10 cellular contexts compared by ENCODE assay signal in genomic region chr5:120055858-120056257, GRCh38.
DNase-seq lines count a peak whose midpoint lies in the region; TF ChIP-seq lines count a peak whose summit lies in the region.
"Had no signal": no experiment of that assay in that cellular context is flagged by ENCODE, and none has a peak within 500 bp of the region (broad histone marks: within the 10 kb centered on the region; RNA-seq: fewer than 3 reads in every experiment).

No MANE protein-coding gene starts in this region.

- no peak overlapping the region for H3K4me3 Mint-ChIP-seq in HFFc6
- no peak overlapping the region for H3K4me3 Mint-ChIP-seq in activated naive CD8-positive, alpha-beta T cell treated with anti-CD3 and anti-CD28 coated beads for 36 hours
- H3K4me3 Mint-ChIP-seq in activated CD4-positive, alpha-beta memory T cell treated with anti-CD3 and anti-CD28 coated beads for 36 hours = no peak overlapping the region

- H3K27me3 ChIP-seq in vagina = no peaks in the 10 kb centered on the region
- H3K27me3 ChIP-seq: SJSA1 had no signal

- no peaks in the 10 kb centered on the region for H3K4me1 ChIP-seq in vagina
- H3K4me1 ChIP-seq: SJSA1 had no signal

- H3K27ac ChIP-seq in vagina = no peak overlapping the region
- H3K27ac ChIP-seq: SJSA1 had no signal

- H3K36me3 Mint-ChIP-seq in HFFc6 (ENCODE audit: low read depth) = no peaks in the 10 kb centered on the region
- no peaks in the 10 kb centered on the region for H3K36me3 Mint-ChIP-seq in activated naive CD8-positive, alpha-beta T cell treated with anti-CD3 and anti-CD28 coated beads for 36 hours
- H3K36me3 Mint-ChIP-seq in activated CD4-positive, alpha-beta memory T cell treated with anti-CD3 and anti-CD28 coated beads for 36 hours = no peaks in the 10 kb centered on the region
- H3K36me3 Mint-ChIP-seq: activated naive CD4-positive, alpha-beta T cell treated with anti-CD3 and anti-CD28 coated beads, Interleukin-2, amount 50 U/mL, for 72 hours had no signal

- intact Hi-C loops in vagina (cut with DNase I) = no loop called here
- intact Hi-C loops in activated CD4-positive, alpha-beta memory T cell treated with anti-CD3 and anti-CD28 coated beads for 36 hours (cut with micrococcal nuclease) = no loop called here

- H3K9me3 ChIP-seq in vagina = no peaks in the 10 kb centered on the region
- H3K9me3 ChIP-seq: SJSA1 had no signal

- no peaks in the 10 kb centered on the region for H3K36me3 ChIP-seq in vagina
- H3K36me3 ChIP-seq: SJSA1 had no signal

- CTCF ChIA-PET in activated CD4-positive, alpha-beta memory T cell treated with anti-CD3 and anti-CD28 coated beads for 36 hours (lab: Charles Lee) = no interaction called here

- H3K4me1 Mint-ChIP-seq in HFFc6 (ENCODE audit: low read depth) = peaks cover 21% of the 10 kb centered on the region
- H3K4me1 Mint-ChIP-seq in activated naive CD8-positive, alpha-beta T cell treated with anti-CD3 and anti-CD28 coated beads for 36 hours = no peaks in the 10 kb centered on the region
- H3K4me1 Mint-ChIP-seq in activated CD4-positive, alpha-beta memory T cell treated with anti-CD3 and anti-CD28 coated beads for 36 hours (ENCODE audit: low read depth) = no peaks in the 10 kb centered on the region

- TF ChIP-seq CTCF in AG09319 (IDR thresholded peaks at IDR 0.05; ENCODE audit: low read depth, low read length) (peak; percentile 64), HFFc6 (IDR thresholded peaks at IDR 0.05) (peak; percentile 71), vagina (IDR thresholded peaks at IDR 0.05) (no peak)

- peak; percentile 46 for DNase-seq in AG09319 (ENCODE audit: extremely low read depth, low read depth)
- DNase-seq in HFFc6 = peak; percentile 70
- peak; percentile 73 for DNase-seq in amniotic epithelial cell (ENCODE audit: low read depth)
- DNase-seq in iris pigment epithelial cell (ENCODE audit: low read depth) = peak; percentile 74
- no peak for DNase-seq in activated naive CD8-positive, alpha-beta T cell treated with anti-CD3 and anti-CD28 coated beads for 36 hours
- DNase-seq in vagina (ENCODE audit: extremely low spot score in 2 of 2) = no peak
- no peak for DNase-seq in activated T-cell treated with anti-CD3 and anti-CD28 coated beads, Interleukin-2, amount 50 U/mL, for 1 hour
- no peak for DNase-seq in activated CD4-positive, alpha-beta memory T cell treated with anti-CD3 and anti-CD28 coated beads for 36 hours

- no peaks in the 10 kb centered on the region for H3K27me3 Mint-ChIP-seq in HFFc6 (ENCODE audit: insufficient read depth)
- peaks cover 3% of the 10 kb centered on the region for H3K27me3 Mint-ChIP-seq in activated naive CD8-positive, alpha-beta T cell treated with anti-CD3 and anti-CD28 coated beads for 36 hours
- H3K27me3 Mint-ChIP-seq in activated CD4-positive, alpha-beta memory T cell treated with anti-CD3 and anti-CD28 coated beads for 36 hours = no peaks in the 10 kb centered on the region

- no peak overlapping the region for H3K4me3 ChIP-seq in vagina
- H3K4me3 ChIP-seq: SJSA1 had no signal

- POLR2A ChIA-PET in activated CD4-positive, alpha-beta memory T cell treated with anti-CD3 and anti-CD28 coated beads for 36 hours (lab: Charles Lee) = no interaction called here

- no peak overlapping the region for H3K27ac Mint-ChIP-seq in HFFc6
- H3K27ac Mint-ChIP-seq in activated naive CD8-positive, alpha-beta T cell treated with anti-CD3 and anti-CD28 coated beads for 36 hours = no peak overlapping the region
- H3K27ac Mint-ChIP-seq in activated CD4-positive, alpha-beta memory T cell treated with anti-CD3 and anti-CD28 coated beads for 36 hours = no peak overlapping the region
- H3K27ac Mint-ChIP-seq: activated naive CD4-positive, alpha-beta T cell treated with anti-CD3 and anti-CD28 coated beads, Interleukin-2, amount 50 U/mL, for 72 hours had no signal

- TF ChIP-seq POLR2A in vagina (IDR thresholded peaks at IDR 0.05) = no peak

- no peaks in the 10 kb centered on the region for H3K9me3 Mint-ChIP-seq in HFFc6
- H3K9me3 Mint-ChIP-seq in activated naive CD8-positive, alpha-beta T cell treated with anti-CD3 and anti-CD28 coated beads for 36 hours = no peaks in the 10 kb centered on the region
- H3K9me3 Mint-ChIP-seq in activated CD4-positive, alpha-beta memory T cell treated with anti-CD3 and anti-CD28 coated beads for 36 hours = no peaks in the 10 kb centered on the region

Comparison
In these comparisons a context has a peak if more than half of its experiments do, and no peak if none do; other contexts are left out.
1. DNase-seq: peak in AG09319 (single experiment), HFFc6 (single experiment), amniotic epithelial cell (single experiment) and iris pigment epithelial cell (single experiment); none in activated naive CD8-positive, alpha-beta T cell treated with anti-CD3 and anti-CD28 coated beads for 36 hours (single experiment), vagina (0 of 2), activated T-cell treated with anti-CD3 and anti-CD28 coated beads, Interleukin-2, amount 50 U/mL, for 1 hour (single experiment) and activated CD4-positive, alpha-beta memory T cell treated with anti-CD3 and anti-CD28 coated beads for 36 hours (single experiment).
2. CTCF ChIP-seq: peak in AG09319 (single experiment) and HFFc6 (single experiment); none in vagina (0 of 3).